23 cellular contexts compared by ENCODE assay signal in the genomic region with DNA sequence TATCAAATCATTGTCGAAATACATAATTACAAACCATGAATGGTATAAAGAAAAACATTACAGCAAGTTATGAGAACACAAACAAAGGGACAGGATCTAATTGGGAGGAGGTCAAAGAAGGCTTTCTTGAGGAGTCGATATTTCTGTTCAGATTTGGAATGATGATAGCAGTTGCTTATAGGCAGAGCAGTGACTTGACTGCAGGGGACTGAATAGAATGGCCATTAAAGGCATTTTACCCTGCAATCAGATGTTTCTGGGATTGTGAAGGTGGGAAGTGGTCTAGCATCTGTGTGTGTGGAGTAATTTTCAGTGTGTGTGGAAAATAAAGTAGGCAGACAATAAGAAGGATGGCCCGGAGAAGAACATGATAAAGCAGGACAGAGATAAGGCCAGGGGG. TPM values are rescaled to one million over a fixed set of nuclear protein-coding genes. Genes with fewer than 3 reads are reported as not detected.
DNase-seq lines count a peak whose midpoint lies in the region; FAIRE-seq and TF ChIP-seq lines count a peak whose summit lies in the region.
"Had no signal": no experiment of that assay in that cellular context is flagged by ENCODE, and none has a peak within 500 bp of the region (broad histone marks: within the 10 kb centered on the region; RNA-seq: fewer than 3 reads in every experiment).

No MANE protein-coding gene starts in this region.

- no peak for DNase-seq in HTR-8/SVneo (ENCODE audit: insufficient read length, low spot score)
- DNase-seq in NCI-H2227 treated with DMSO at 0.1 percent for 48 hours (lab: John Stamatoyannopoulos, UW), result peak; percentile 88
- no peak for DNase-seq in NCI-H1417 treated with DMSO at 0.1 percent for 48 hours (lab: John Stamatoyannopoulos, UW)
- no peak for DNase-seq in islet precursor cell
- DNase-seq in amygdala (lab: John Stamatoyannopoulos, UW), result no peak
- DNase-seq: ACHN; AML-193; BE2C; CD4-positive, alpha-beta T cell; CD8-positive, alpha-beta memory T cell; DMS 273 treated with DMSO at 0.1 percent for 48 hours; DMS79; EL; GDM1; GOT3; HFFc6 had no signal

- TF ChIP-seq CTCF in neural cell (IDR thresholded peaks at IDR 0.05; ENCODE audit: poor library complexity, severe bottlenecking), result no peak

- no peak overlapping the region for H3K4me2 ChIP-seq in neural cell (ENCODE audit: low read length)
- H3K4me2 ChIP-seq: BLaER1 treated with 17β-estradiol and CSF1 and Interleukin-3, amounts not matched to agents 10 nM and 100 nM had no signal

- H2AFZ ChIP-seq in neural cell (ENCODE audit: low read depth, low read length), result no peak overlapping the region

- no peaks in the 10 kb centered on the region for H3K9me2 ChIP-seq in neural cell (ENCODE audit: insufficient read depth, low read length)

- no peak overlapping the region for H3K9ac ChIP-seq in neural cell (ENCODE audit: low read length)
- H3K9ac ChIP-seq: BLaER1 treated with 17β-estradiol and CSF1 and Interleukin-3, amounts not matched to agents 10 nM and 100 nM had no signal

- peak; percentile 72 for FAIRE-seq in HTR-8/SVneo (lab: Jason Lieb, UNC)
- FAIRE-seq: D721Med, GM12878, H54 had no signal

- no peaks in the 10 kb centered on the region for H3K27me3 ChIP-seq in neural cell (ENCODE audit: insufficient read depth, low read depth, low read length)
- H3K27me3 ChIP-seq: BE2C; BLaER1 treated with 17β-estradiol and CSF1 and Interleukin-3, amounts not matched to agents 10 nM and 100 nM had no signal

- no peaks in the 10 kb centered on the region for H3K9me3 ChIP-seq in neural cell (ENCODE audit: low read length)
- H3K9me3 ChIP-seq: BE2C; BLaER1 treated with 17β-estradiol and CSF1 and Interleukin-3, amounts not matched to agents 10 nM and 100 nM; HAP-1 had no signal

- peak overlapping the region; percentile 9 for H3K4me3 ChIP-seq in neural cell (ENCODE audit: low read length)
- H3K4me3 ChIP-seq: BLaER1 treated with 17β-estradiol and CSF1 and Interleukin-3, amounts not matched to agents 10 nM and 100 nM; GM12878; HAP-1 had no signal

- H3F3A ChIP-seq in neural cell (ENCODE audit: insufficient read depth, low read length, poor library complexity, severe bottlenecking), result no peaks in the 10 kb centered on the region

- H3K79me2 ChIP-seq in neural cell (replicated peaks; ENCODE audit: insufficient read depth, low read length), result peaks cover 10% of the 10 kb centered on the region

- H3K27ac ChIP-seq in neural cell (ENCODE audit: low read length), result peak overlapping the region; percentile 43
- H3K27ac ChIP-seq: BLaER1 treated with 17β-estradiol and CSF1 and Interleukin-3, amounts not matched to agents 10 nM and 100 nM had no signal

- H4K20me1 ChIP-seq in neural cell (ENCODE audit: insufficient read depth), result no peaks in the 10 kb centered on the region
- H4K20me1 ChIP-seq: BLaER1 treated with 17β-estradiol and CSF1 and Interleukin-3, amounts not matched to agents 10 nM and 100 nM had no signal

- no peak for TF ChIP-seq RAD21 in neural cell (conservative IDR thresholded peaks at IDR 0.05)

- no peak for TF ChIP-seq EP300 in neural cell (conservative IDR thresholded peaks at IDR 0.05; ENCODE audit: poor library complexity, severe bottlenecking)

- H3K36me3 ChIP-seq in neural cell (ENCODE audit: insufficient read depth, low read length), result no peaks in the 10 kb centered on the region
- H3K36me3 ChIP-seq: BE2C; BLaER1 treated with 17β-estradiol and CSF1 and Interleukin-3, amounts not matched to agents 10 nM and 100 nM; HAP-1 had no signal

TF ChIP-seq in neural cell, 6 proteins besides CTCF, POLR2A, EP300 and RAD21:
- TF ChIP-seq, protein P1, sequence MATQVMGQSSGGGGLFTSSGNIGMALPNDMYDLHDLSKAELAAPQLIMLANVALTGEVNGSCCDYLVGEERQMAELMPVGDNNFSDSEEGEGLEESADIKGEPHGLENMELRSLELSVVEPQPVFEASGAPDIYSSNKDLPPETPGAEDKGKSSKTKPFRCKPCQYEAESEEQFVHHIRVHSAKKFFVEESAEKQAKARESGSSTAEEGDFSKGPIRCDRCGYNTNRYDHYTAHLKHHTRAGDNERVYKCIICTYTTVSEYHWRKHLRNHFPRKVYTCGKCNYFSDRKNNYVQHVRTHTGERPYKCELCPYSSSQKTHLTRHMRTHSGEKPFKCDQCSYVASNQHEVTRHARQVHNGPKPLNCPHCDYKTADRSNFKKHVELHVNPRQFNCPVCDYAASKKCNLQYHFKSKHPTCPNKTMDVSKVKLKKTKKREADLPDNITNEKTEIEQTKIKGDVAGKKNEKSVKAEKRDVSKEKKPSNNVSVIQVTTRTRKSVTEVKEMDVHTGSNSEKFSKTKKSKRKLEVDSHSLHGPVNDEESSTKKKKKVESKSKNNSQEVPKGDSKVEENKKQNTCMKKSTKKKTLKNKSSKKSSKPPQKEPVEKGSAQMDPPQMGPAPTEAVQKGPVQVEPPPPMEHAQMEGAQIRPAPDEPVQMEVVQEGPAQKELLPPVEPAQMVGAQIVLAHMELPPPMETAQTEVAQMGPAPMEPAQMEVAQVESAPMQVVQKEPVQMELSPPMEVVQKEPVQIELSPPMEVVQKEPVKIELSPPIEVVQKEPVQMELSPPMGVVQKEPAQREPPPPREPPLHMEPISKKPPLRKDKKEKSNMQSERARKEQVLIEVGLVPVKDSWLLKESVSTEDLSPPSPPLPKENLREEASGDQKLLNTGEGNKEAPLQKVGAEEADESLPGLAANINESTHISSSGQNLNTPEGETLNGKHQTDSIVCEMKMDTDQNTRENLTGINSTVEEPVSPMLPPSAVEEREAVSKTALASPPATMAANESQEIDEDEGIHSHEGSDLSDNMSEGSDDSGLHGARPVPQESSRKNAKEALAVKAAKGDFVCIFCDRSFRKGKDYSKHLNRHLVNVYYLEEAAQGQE (IDR thresholded peaks at IDR 0.05; ENCODE audit: borderline replicate concordance), result no peak
- TF ChIP-seq EZH2 (IDR thresholded peaks at IDR 0.05; ENCODE audit: borderline replicate concordance, insufficient read depth, low read length, poor library complexity, severe bottlenecking) (no peak), MXI1 (conservative IDR thresholded peaks at IDR 0.05; ENCODE audit: poor library complexity, severe bottlenecking) (no peak), TAF1 (IDR thresholded peaks at IDR 0.05; ENCODE audit: low read depth) (no peak), SMC3 (conservative IDR thresholded peaks at IDR 0.05; ENCODE audit: poor library complexity) (no peak), POLR2AphosphoS5 (IDR thresholded peaks at IDR 0.05) (peak; percentile 77)
TF ChIP-seq in neural cell: peak in this region for 1.

RNA-seq across cellular contexts. Expression of a gene that starts 41.0 kb away (rescaled TPM):
- polyA plus RNA-seq in neural cell, result not detected in 2 replicates
- not detected in 2 replicates for polyA minus RNA-seq in neural cell
- polyA plus RNA-seq: CD14-positive monocyte; CD8-positive, alpha-beta memory T cell; GM12878 had no signal
